ENCODE assay signal across 27 cellular contexts in genomic region chr2:82959677-82960076, GRCh38.
"Had no signal": no experiment of that assay in that cellular context is flagged by ENCODE, and none has a peak within 500 bp of the region (broad histone marks: within the 10 kb centered on the region; RNA-seq: fewer than 3 reads in every experiment).

No MANE protein-coding gene starts in this region.

- H3K27me3 Mint-ChIP-seq: activated CD4-positive, alpha-beta memory T cell treated with anti-CD3 and anti-CD28 coated beads, Interleukin-2, amount 10 ng/mL, durations not matched to agents 7 days and 5 days; activated CD4-positive, alpha-beta T cell treated with anti-CD3 and anti-CD28 coated beads for 36 hours; activated CD4-positive, alpha-beta T cell treated with anti-CD3 and anti-CD28 coated beads, Interleukin-2, amount 10 ng/mL, durations not matched to agents 24 days and 14 days; activated naive CD4-positive, alpha-beta T cell treated with anti-CD3 and anti-CD28 coated beads, Interleukin-2, amount 10 ng/mL, durations not matched to agents 7 days and 5 days; activated T-cell treated with anti-CD3 and anti-CD28 coated beads, Interleukin-2, amount 50 U/mL, for 24 hours; central memory CD8-positive, alpha-beta T cell; effector memory CD8-positive, alpha-beta T cell had no signal

- H3K27me3 ChIP-seq: body of pancreas, esophagus muscularis mucosa, foreskin keratinocyte, gastrocnemius medialis had no signal

- H3K4me3 ChIP-seq: body of pancreas, esophagus muscularis mucosa, gastrocnemius medialis had no signal

- H3K9me3 ChIP-seq: body of pancreas, esophagus muscularis mucosa, gastrocnemius medialis had no signal

- H3K36me3 ChIP-seq: esophagus muscularis mucosa, gastrocnemius medialis had no signal

- H3K4me1 ChIP-seq: body of pancreas, esophagus muscularis mucosa, foreskin keratinocyte, gastrocnemius medialis had no signal

- H3K9me3 Mint-ChIP-seq: activated CD4-positive, alpha-beta T cell treated with anti-CD3 and anti-CD28 coated beads, Interleukin-2, amount 10 ng/mL, durations not matched to agents 24 days and 14 days had no signal

- H3K27ac Mint-ChIP-seq: activated CD4-positive, alpha-beta memory T cell treated with anti-CD3 and anti-CD28 coated beads, Interleukin-2, amount 10 ng/mL, durations not matched to agents 7 days and 5 days; activated CD4-positive, alpha-beta T cell treated with anti-CD3 and anti-CD28 coated beads for 36 hours; activated CD4-positive, alpha-beta T cell treated with anti-CD3 and anti-CD28 coated beads, Interleukin-2, amount 10 ng/mL, durations not matched to agents 24 days and 14 days; activated naive CD4-positive, alpha-beta T cell treated with anti-CD3 and anti-CD28 coated beads, Interleukin-2, amount 10 ng/mL, durations not matched to agents 7 days and 5 days; activated naive CD4-positive, alpha-beta T cell treated with anti-CD3 and anti-CD28 coated beads, Interleukin-2, amount 50 U/mL, for 72 hours; activated T-cell treated with anti-CD3 and anti-CD28 coated beads, Interleukin-2, amount 50 U/mL, for 24 hours; activated T-cell treated with anti-CD3 and anti-CD28 coated beads, Interleukin-2, amount 50 U/mL, for 72 hours; effector memory CD8-positive, alpha-beta T cell had no signal

- H3K27ac ChIP-seq: body of pancreas, esophagus muscularis mucosa, foreskin keratinocyte, gastrocnemius medialis had no signal

- H3K36me3 Mint-ChIP-seq: activated naive CD4-positive, alpha-beta T cell treated with anti-CD3 and anti-CD28 coated beads, Interleukin-2, amount 10 ng/mL, durations not matched to agents 7 days and 5 days; activated naive CD4-positive, alpha-beta T cell treated with anti-CD3 and anti-CD28 coated beads, Interleukin-2, amount 50 U/mL, for 72 hours had no signal

- H3K4me3 Mint-ChIP-seq: activated CD4-positive, alpha-beta memory T cell treated with anti-CD3 and anti-CD28 coated beads, Interleukin-2, amount 10 ng/mL, durations not matched to agents 7 days and 5 days; activated CD4-positive, alpha-beta T cell treated with anti-CD3 and anti-CD28 coated beads for 36 hours; activated CD4-positive, alpha-beta T cell treated with anti-CD3 and anti-CD28 coated beads, Interleukin-2, amount 10 ng/mL, durations not matched to agents 24 days and 14 days; activated naive CD4-positive, alpha-beta T cell treated with anti-CD3 and anti-CD28 coated beads, Interleukin-2, amount 10 ng/mL, durations not matched to agents 7 days and 5 days; activated T-cell treated with anti-CD3 and anti-CD28 coated beads, Interleukin-2, amount 50 U/mL, for 24 hours; activated T-cell treated with anti-CD3 and anti-CD28 coated beads, Interleukin-2, amount 50 U/mL, for 72 hours; central memory CD8-positive, alpha-beta T cell; effector memory CD8-positive, alpha-beta T cell had no signal

- H3K4me1 Mint-ChIP-seq: activated CD4-positive, alpha-beta memory T cell treated with anti-CD3 and anti-CD28 coated beads, Interleukin-2, amount 10 ng/mL, durations not matched to agents 7 days and 5 days; activated CD4-positive, alpha-beta T cell treated with anti-CD3 and anti-CD28 coated beads for 36 hours; activated CD4-positive, alpha-beta T cell treated with anti-CD3 and anti-CD28 coated beads, Interleukin-2, amount 10 ng/mL, durations not matched to agents 24 days and 14 days; activated naive CD4-positive, alpha-beta T cell treated with anti-CD3 and anti-CD28 coated beads, Interleukin-2, amount 10 ng/mL, durations not matched to agents 7 days and 5 days; central memory CD8-positive, alpha-beta T cell had no signal

- DNase-seq: activated CD4-positive, alpha-beta memory T cell treated with anti-CD3 and anti-CD28 coated beads, Interleukin-2, amount 10 ng/mL, durations not matched to agents 7 days and 5 days; activated CD4-positive, alpha-beta T cell treated with anti-CD3 and anti-CD28 coated beads for 36 hours; activated CD4-positive, alpha-beta T cell treated with anti-CD3 and anti-CD28 coated beads, Interleukin-2, amount 10 ng/mL, durations not matched to agents 24 days and 14 days; activated CD4-positive, CD25-positive, alpha-beta regulatory T cell; activated CD4-positive, CD25-positive, alpha-beta regulatory T cell treated with anti-CD3 and anti-CD28 coated beads, Interleukin-2, amount 50 U/mL, for 72 hours; activated CD8-positive, alpha-beta memory T cell treated with anti-CD3 and anti-CD28 coated beads, Interleukin-2, amount 50 U/mL, for 48 hours; activated gamma-delta T cell; activated naive CD4-positive, alpha-beta T cell; activated naive CD4-positive, alpha-beta T cell treated with anti-CD3 and anti-CD28 coated beads, Interleukin-2, amount 10 ng/mL, durations not matched to agents 7 days and 5 days; activated T-cell treated with anti-CD3 and anti-CD28 coated beads for 4 hours; activated T-cell treated with anti-CD3 and anti-CD28 coated beads, Interleukin-2, amount 50 U/mL, for 24 hours; activated T-cell treated with anti-CD3 and anti-CD28 coated beads, Interleukin-2, amount 50 U/mL, for 72 hours; amniotic stem cell; anterior cingulate cortex; body of pancreas; cortex of kidney; dermis blood vessel endothelial cell; effector CD4-positive, alpha-beta T cell; effector memory CD8-positive, alpha-beta T cell; erythroblast; foreskin keratinocyte; gastrocnemius medialis; glutamatergic neuron; T-helper 2 cell had no signal

- ATAC-seq: activated CD4-positive, alpha-beta T cell treated with anti-CD3 and anti-CD28 coated beads for 36 hours; activated naive CD4-positive, alpha-beta T cell treated with anti-CD3 and anti-CD28 coated beads, Interleukin-2, amount 50 U/mL, for 72 hours; activated T-cell treated with anti-CD3 and anti-CD28 coated beads, Interleukin-2, amount 50 U/mL, for 72 hours; body of pancreas; effector memory CD8-positive, alpha-beta T cell; foreskin keratinocyte; gastrocnemius medialis had no signal
